In the genomic region with DNA sequence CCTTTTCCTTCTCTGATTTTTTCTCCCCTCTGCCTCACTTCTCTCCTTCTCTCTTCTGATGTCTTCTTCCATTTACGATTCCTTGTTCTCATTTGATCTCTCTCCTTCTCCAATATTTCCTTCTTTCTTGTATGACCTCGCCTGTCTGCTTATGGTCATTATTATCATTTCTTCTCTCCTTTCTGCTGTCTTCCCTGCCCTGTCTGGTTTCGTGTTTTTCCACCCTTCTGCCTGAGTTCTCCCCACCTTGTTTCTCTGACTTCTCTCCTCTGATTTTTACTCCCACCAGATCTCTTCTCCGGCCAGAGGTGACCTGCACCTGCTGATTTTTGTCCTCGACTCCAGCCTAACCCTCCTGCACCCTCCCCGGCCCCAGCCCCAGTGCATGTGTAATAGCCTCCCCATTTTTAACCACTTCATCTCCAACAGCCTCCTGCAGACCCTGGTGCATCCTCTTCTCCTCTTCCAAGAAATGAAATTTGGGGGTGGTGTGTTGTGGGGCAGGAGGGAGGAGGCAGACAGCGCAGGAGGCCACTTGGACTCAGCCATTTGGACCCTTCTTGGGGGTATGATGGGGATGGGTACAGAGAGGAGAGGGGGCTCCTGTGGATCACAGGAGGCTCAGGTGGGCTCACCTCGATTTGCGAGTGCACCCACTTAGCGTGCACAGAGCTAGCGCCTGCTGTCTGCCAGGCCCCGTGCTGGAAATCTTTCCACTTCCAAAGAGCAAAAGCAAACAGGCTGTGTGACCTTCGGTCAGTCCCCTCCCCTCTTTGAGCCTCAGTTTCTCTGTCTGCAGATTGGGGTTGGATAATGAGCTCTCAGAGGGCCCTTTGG, we compare ENCODE assay signal across 7 cellular contexts. TPM values are rescaled to one million over a fixed set of nuclear protein-coding genes. Genes with fewer than 3 reads are reported as not detected.
A peak's percentile ranks its signal among the peaks of the same experiment; 100 is the strongest.
DNase-seq lines count a peak whose midpoint lies in the region; ATAC-seq and TF ChIP-seq lines count a peak whose summit lies in the region.

No MANE protein-coding gene starts in this region.

- no peak for TF ChIP-seq POLR2A in stomach (IDR thresholded peaks at IDR 0.05)

- no peak for TF ChIP-seq CTCF in stomach (IDR thresholded peaks at IDR 0.05)

- H3K27me3 ChIP-seq in HUES64 (ENCODE audit: insufficient read depth, low read length) (peaks cover 42% of the 10 kb centered on the region), layer of hippocampus (ENCODE audit: control insufficient read depth, insufficient read depth, low read length) (no peaks in the 10 kb centered on the region), stomach (no peaks in the 10 kb centered on the region)

- H3K36me3 ChIP-seq in HUES64 (ENCODE audit: insufficient read depth, low read length) (peaks cover 4% of the 10 kb centered on the region; the same call in 1 of the 2 replicates), stomach (peaks cover 35 to 40% (median 38%) of the 10 kb centered on the region in 4 donors)

- ATAC-seq in GM19452 (IDR thresholded peaks at IDR 0.05; ENCODE audit: unreplicated experiment) = no peak

- no peak for TF ChIP-seq EP300 in stomach (IDR thresholded peaks at IDR 0.05)

- WGBS in HUES64 = 75% methylated on average over 13 of the region's 13 CpGs
- WGBS in stomach, 5 donors = 54 to 65% (median 59%) methylated on average over 13 of the region's 13 CpGs

- H3K4me3 ChIP-seq in HUES64 (ENCODE audit: low read length) (peak overlapping the region; percentile 55), stomach (peak overlapping the region; percentile 58 to 63 (median 61))

- intact Hi-C loops in stomach (cut with DNase I; ENCODE audit: low total_unique reads) = no loop called here

- H3K4me1 ChIP-seq in HUES64 (ENCODE audit: insufficient read depth, low read length) (peaks cover 13% of the 10 kb centered on the region), stomach (peaks cover 35 to 95% (median 90%) of the 10 kb centered on the region in 4 donors)

- no peak for DNase-seq in stomach
- no peak for DNase-seq in NCI-H2107 treated with DMSO at 0.1 percent for 48 hours (lab: John Stamatoyannopoulos, UW; ENCODE audit: unreplicated experiment)
- no peak for DNase-seq in NCI-H1105 (lab: John Stamatoyannopoulos, UW)

- no peak overlapping the region for H3K27ac ChIP-seq in HUES64 (ENCODE audit: low read depth, low read length)
- H3K27ac ChIP-seq in angular gyrus (ENCODE audit: low read depth, low read length) = peak overlapping the region; percentile 91
- H3K27ac ChIP-seq in layer of hippocampus (ENCODE audit: low read depth, low read length) = peak overlapping the region; percentile 88
- peak overlapping the region; percentile 79 to 96 (median 85) for H3K27ac ChIP-seq in stomach

- H3K9me3 ChIP-seq in HUES64 (ENCODE audit: insufficient read depth, low read depth, low read length) (no peaks in the 10 kb centered on the region), stomach (no peaks in the 10 kb centered on the region)

- H3K9ac ChIP-seq in HUES64 (ENCODE audit: low read depth, low read length) = no peak overlapping the region

RNA-seq across cellular contexts. Expression of a gene that starts 32.5 kb away (rescaled TPM):
- 44.3 TPM for polyA plus RNA-seq in HUES64 (2013, experiment 1 of 2)
- 57.1 TPM for polyA plus RNA-seq in HUES64 (2013, experiment 2 of 2)
- total RNA-seq in stomach = 100 to 1,000 TPM; 385 to 909 (median 565) TPM
- polyA plus RNA-seq in stomach = 100 to 1,000 TPM; 215 to 742 (median 424) TPM
